25 cellular contexts compared by ENCODE assay signal in the genomic region with DNA sequence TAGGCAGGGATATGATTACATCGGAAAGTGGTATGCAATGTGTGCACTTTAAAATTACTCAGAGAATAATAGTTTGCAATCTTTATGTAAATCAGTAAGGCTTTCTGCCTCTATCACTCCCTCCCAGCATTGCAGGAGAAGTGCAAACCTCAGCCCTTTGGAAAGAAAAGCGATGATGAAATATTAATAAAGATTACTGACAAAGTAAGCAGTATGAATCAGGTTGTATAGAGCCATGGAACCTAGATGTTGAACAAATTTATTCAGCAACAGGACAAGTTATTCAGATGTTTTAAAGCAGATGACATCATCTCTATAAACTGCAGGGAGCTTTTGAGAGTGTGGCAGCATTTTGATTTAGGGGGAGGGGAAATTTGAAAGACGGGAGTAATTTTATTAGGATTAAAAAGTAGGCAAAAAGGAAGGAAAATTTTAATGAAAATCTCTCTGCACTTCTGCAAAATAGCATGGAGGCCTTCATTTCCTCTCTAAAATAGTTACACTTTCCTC.
A peak's percentile ranks its signal among the peaks of the same experiment; 100 is the strongest.
DNase-seq lines count a peak whose midpoint lies in the region; FAIRE-seq and TF ChIP-seq lines count a peak whose summit lies in the region.
"Had no signal": no experiment of that assay in that cellular context is flagged by ENCODE, and none has a peak within 500 bp of the region (broad histone marks: within the 10 kb centered on the region; RNA-seq: fewer than 3 reads in every experiment).

No MANE protein-coding gene starts in this region.

- DNase-seq in AG09309 (ENCODE audit: low read depth) (peak; percentile 4), GM23248 (peak; percentile 40), astrocyte (ENCODE audit: low read depth) (peak; percentile 35), fibroblast of mammary gland (ENCODE audit: low read depth) (peak; percentile 11), GM20000 (ENCODE audit: low spot score) (no peak), NOMO-1 treated with DMSO at 0.1 percent for 48 hours (lab: John Stamatoyannopoulos, UW; ENCODE audit: unreplicated experiment) (no peak)
- no peak for DNase-seq in activated CD4-positive, alpha-beta T cell treated with anti-CD3 and anti-CD28 coated beads for 1 hour
- DNase-seq: C1 segment of cervical spinal cord; DMS79 treated with DMSO at 0.1 percent for 48 hours; HCEC 1CT; Karpas-422; MG63; NCI-H1092 treated with DMSO at 0.1 percent for 48 hours; NCI-H146; NCI-H2029 treated with DMSO at 0.1 percent for 48 hours; NCI-H2171 treated with DMSO at 0.1 percent for 48 hours; NCI-H446 treated with DMSO at 0.1 percent for 48 hours; NK-92 treated with Interleukin-12 subunit alpha and Interleukin-12 subunit beta, amount 100 ng/mL, for 24 hours; OCI-M1; SHP77 treated with DMSO at 0.1 percent for 48 hours had no signal

- no peaks in the 10 kb centered on the region for H3K79me2 ChIP-seq in GM23248 (ENCODE audit: insufficient read depth)
- H3K79me2 ChIP-seq in astrocyte (ENCODE audit: insufficient read depth, low read length), result no peaks in the 10 kb centered on the region

- no peaks in the 10 kb centered on the region for H3K9me2 ChIP-seq in GM23248 (ENCODE audit: insufficient read depth)

- TF ChIP-seq CTCF in AG09309 (IDR thresholded peaks at IDR 0.05; ENCODE audit: control insufficient read depth, insufficient read depth, low read depth, low read length, missing control alignments) (no peak), astrocyte (IDR thresholded peaks at IDR 0.05; ENCODE audit: insufficient read depth, low read depth, low read length) (no peak), fibroblast of mammary gland (conservative IDR thresholded peaks at IDR 0.05; ENCODE audit: control insufficient read depth, insufficient read depth, low read depth, low read length) (no peak), GM20000 (IDR thresholded peaks at IDR 0.05; ENCODE audit: extremely low read depth, missing control alignments) (no peak)

- 36 to 40% methylated on average over 3 of the region's 3 CpGs for WGBS in GM23248 (ENCODE audit: low coverage in 1 of 2, low lambda C conversion rate in 2 of 2, missing lambda C conversion rate in 2 of 2), 2 experiments

- H3K9ac ChIP-seq in GM23248, result no peak overlapping the region
- no peak overlapping the region for H3K9ac ChIP-seq in astrocyte (ENCODE audit: low read length)

- no peak overlapping the region for H3K4me3 ChIP-seq in AG09309 (ENCODE audit: control insufficient read depth, low read depth, low read length)
- H3K4me3 ChIP-seq in GM23248, result no peak overlapping the region
- no peak overlapping the region for H3K4me3 ChIP-seq in astrocyte (ENCODE audit: insufficient read depth, low read depth, low read length)
- H3K4me3 ChIP-seq in fibroblast of mammary gland (ENCODE audit: control insufficient read depth, low read depth, low read length), result no peak overlapping the region
- H3K4me3 ChIP-seq: A549, GM23338, MG63 had no signal

- H3K27ac ChIP-seq in GM23248 (no peak overlapping the region), astrocyte (ENCODE audit: low read depth, low read length) (no peak overlapping the region)
- H3K27ac ChIP-seq: A549 had no signal

- H2AFZ ChIP-seq in GM23248 (peak overlapping the region; percentile 48; the same call in 1 of the 2 replicates), astrocyte (ENCODE audit: low read depth, low read length) (no peak overlapping the region)
- H2AFZ ChIP-seq: GM23338 had no signal

- peak; percentile 89 for FAIRE-seq in astrocyte (lab: Jason Lieb, UNC)
- FAIRE-seq: A549, G401.6, HTR-8/SVneo had no signal

- H3K4me2 ChIP-seq in GM23248 (ENCODE audit: unreplicated experiment) (no peak overlapping the region), astrocyte (ENCODE audit: low read length) (no peak overlapping the region)
- H3K4me2 ChIP-seq: A549, GM23338 had no signal

- H3K4me1 ChIP-seq in GM23248 (ENCODE audit: insufficient read depth) (peaks cover 4% of the 10 kb centered on the region; the same call in 1 of the 2 replicates), astrocyte (ENCODE audit: insufficient read depth, low read length) (no peaks in the 10 kb centered on the region)
- H3K4me1 ChIP-seq: A549 had no signal

- H3K36me3 Mint-ChIP-seq in astrocyte (ENCODE audit: low read depth, unreplicated experiment), result no peaks in the 10 kb centered on the region
- H3K36me3 Mint-ChIP-seq: IgD-negative memory B cell had no signal

- no peaks in the 10 kb centered on the region for H3K9me3 Mint-ChIP-seq in astrocyte (ENCODE audit: unreplicated experiment)

- no peaks in the 10 kb centered on the region for H4K20me1 ChIP-seq in GM23248 (ENCODE audit: insufficient read depth)
- H4K20me1 ChIP-seq in astrocyte (ENCODE audit: insufficient read depth, low read length), result no peaks in the 10 kb centered on the region

- no peaks in the 10 kb centered on the region for H3K36me3 ChIP-seq in GM23248 (ENCODE audit: low read depth)
- H3K36me3 ChIP-seq in astrocyte (ENCODE audit: insufficient read depth, low read length), result no peaks in the 10 kb centered on the region
- H3K36me3 ChIP-seq: MG63 had no signal

- H3K4me1 Mint-ChIP-seq in astrocyte (ENCODE audit: low read depth, unreplicated experiment), result peaks cover 2% of the 10 kb centered on the region
- H3K4me1 Mint-ChIP-seq: GM23338 had no signal

- no peak overlapping the region for H3K27ac Mint-ChIP-seq in astrocyte (ENCODE audit: unreplicated experiment)
- H3K27ac Mint-ChIP-seq: GM23338, IgD-negative memory B cell had no signal

- in situ Hi-C loops in GM23248 (cut with MboI), result no loop called here

- no peak overlapping the region for H3K4me3 Mint-ChIP-seq in astrocyte (ENCODE audit: unreplicated experiment)
- H3K4me3 Mint-ChIP-seq: GM23338, IgD-negative memory B cell had no signal

- H3K27me3 Mint-ChIP-seq in astrocyte (ENCODE audit: low read depth, unreplicated experiment), result no peaks in the 10 kb centered on the region
- H3K27me3 Mint-ChIP-seq: IgD-negative memory B cell had no signal

- no peaks in the 10 kb centered on the region for H3F3A ChIP-seq in GM23248 (ENCODE audit: insufficient read depth)

- H3K9me3 ChIP-seq in GM23248 (ENCODE audit: low read depth), result no peaks in the 10 kb centered on the region
- H3K9me3 ChIP-seq in astrocyte (ENCODE audit: insufficient read depth, low read depth, low read length), result no peaks in the 10 kb centered on the region
- H3K9me3 ChIP-seq: A549, MG63 had no signal

- H3K27me3 ChIP-seq in GM23248 (replicated peaks; ENCODE audit: insufficient read depth) (no peaks in the 10 kb centered on the region), astrocyte (ENCODE audit: insufficient read depth, low read length) (no peaks in the 10 kb centered on the region)
- H3K27me3 ChIP-seq: MG63 had no signal

Comparison
In these comparisons a context has a peak if more than half of its experiments do, and no peak if none do; other contexts are left out.
1. DNase-seq: peak in AG09309 (single experiment), GM23248 (single experiment), astrocyte (single experiment) and fibroblast of mammary gland (single experiment); none in GM20000 (single experiment), NOMO-1 treated with DMSO at 0.1 percent for 48 hours (single experiment) and activated CD4-positive, alpha-beta T cell treated with anti-CD3 and anti-CD28 coated beads for 1 hour (single experiment).